8 cellular contexts compared by ENCODE assay signal in genomic region chr6:33592595-33593413, GRCh38.
DNase-seq lines count a peak whose midpoint lies in the region; ATAC-seq and TF ChIP-seq lines count a peak whose summit lies in the region.

No MANE protein-coding gene starts in this region.

- no peak for TF ChIP-seq CTCF in GM13976 (IDR thresholded peaks at IDR 0.05; ENCODE audit: borderline replicate concordance, control extremely low read depth, extremely low read depth, insufficient read depth, missing control alignments)

- ATAC-seq in HG03095 (IDR thresholded peaks at IDR 0.05; ENCODE audit: unreplicated experiment) = peak; percentile 57

- in situ Hi-C loops in GM13976 (cut with MboI; ENCODE audit: low sequenced_read_pairs, unreplicated experiment) = no loop called here

- DNase-seq in GM13976 (ENCODE audit: low spot score) = peak; percentile 75
- DNase-seq in activated CD8-positive, alpha-beta memory T cell treated with anti-CD3 and anti-CD28 coated beads, Interleukin-2, amount 50 U/mL, for 48 hours = peak; percentile 75
- peak; percentile 75 for DNase-seq in glomerular visceral epithelial cell (ENCODE audit: extremely low spot score)
- DNase-seq in stimulated activated CD8-positive, alpha-beta memory T cell treated with anti-CD3 and anti-CD28 coated beads, Interleukin-12 subunit alpha, Interleukin-12 subunit beta, amount 100 ng/mL, for 4 hours (ENCODE audit: low read depth) = peak; percentile 20
- no peak for DNase-seq in foreskin melanocyte
- DNase-seq in SIG-M5 (lab: John Stamatoyannopoulos, UW) = no peak
- no peak for DNase-seq in NCI-H146 treated with DMSO at 0.1 percent for 48 hours (lab: John Stamatoyannopoulos, UW; ENCODE audit: unreplicated experiment)

Comparison
In these comparisons a context has a peak if more than half of its experiments do, and no peak if none do; other contexts are left out.
1. DNase-seq: peak in GM13976 (single experiment), activated CD8-positive, alpha-beta memory T cell treated with anti-CD3 and anti-CD28 coated beads, Interleukin-2, amount 50 U/mL, for 48 hours (single experiment), glomerular visceral epithelial cell (single experiment) and stimulated activated CD8-positive, alpha-beta memory T cell treated with anti-CD3 and anti-CD28 coated beads, Interleukin-12 subunit alpha, Interleukin-12 subunit beta, amount 100 ng/mL, for 4 hours (single experiment); none in foreskin melanocyte (single experiment), SIG-M5 (single experiment) and NCI-H146 treated with DMSO at 0.1 percent for 48 hours (single experiment).